In genomic region chr12:121796855-121797751, GRCh38 we compare ENCODE assay signal across 1 cellular context.
TF ChIP-seq lines count a peak whose summit lies in the region.

No MANE protein-coding gene starts in this region.

TF ChIP-seq in HepG2, 621 proteins besides CTCF, POLR2A, EP300 and RAD21 (continued from another document and continues in another):
- TF ChIP-seq ZHX2 (IDR thresholded peaks at IDR 0.05; ENCODE audit: low read depth): no peak
- no peak for TF ChIP-seq ZHX2 (CRISPR knock-in tag; IDR thresholded peaks at IDR 0.05; ENCODE audit: borderline replicate concordance)
- TF ChIP-seq ZKSCAN5 (CRISPR knock-in tag; IDR thresholded peaks at IDR 0.05): no peak
- peak; percentile 75 for TF ChIP-seq CBFB (CRISPR knock-in tag; IDR thresholded peaks at IDR 0.05)
- TF ChIP-seq WIZ (CRISPR knock-in tag; IDR thresholded peaks at IDR 0.05): no peak; the same call in 1 of the 2 replicates
- no peak for TF ChIP-seq ZNF644 (CRISPR knock-in tag; IDR thresholded peaks at IDR 0.05; ENCODE audit: low read depth)
- TF ChIP-seq ZNF331 (CRISPR knock-in tag; IDR thresholded peaks at IDR 0.05): peak; percentile 94
- peak; percentile 79; the same call in 1 of the 2 replicates for TF ChIP-seq ZC3H4 (CRISPR knock-in tag; IDR thresholded peaks at IDR 0.05; ENCODE audit: borderline replicate concordance)
- TF ChIP-seq FOXM1 (CRISPR knock-in tag; IDR thresholded peaks at IDR 0.05): no peak
- TF ChIP-seq DR1 (CRISPR knock-in tag; IDR thresholded peaks at IDR 0.05): peak; percentile 72; the same call in 1 of the 2 replicates
- TF ChIP-seq IRF9 (CRISPR knock-in tag; IDR thresholded peaks at IDR 0.05; ENCODE audit: borderline replicate concordance): peak; percentile 74; the same call in 1 of the 2 replicates
- TF ChIP-seq ZBTB8A (CRISPR knock-in tag; IDR thresholded peaks at IDR 0.05; ENCODE audit: borderline replicate concordance, low read depth): no peak
- TF ChIP-seq ZNF800 (CRISPR knock-in tag; IDR thresholded peaks at IDR 0.05): no peak
- no peak for TF ChIP-seq KDM6A (CRISPR knock-in tag; IDR thresholded peaks at IDR 0.05; ENCODE audit: low read depth)
- TF ChIP-seq MTERF4 (CRISPR knock-in tag; IDR thresholded peaks at IDR 0.05): peak; percentile 53; the same call in 1 of the 2 replicates
- TF ChIP-seq NR1H2 (CRISPR knock-in tag; IDR thresholded peaks at IDR 0.05; ENCODE audit: borderline replicate concordance, low read depth): no peak
- no peak for TF ChIP-seq DNMT1 (CRISPR knock-in tag; IDR thresholded peaks at IDR 0.05)
- TF ChIP-seq TFE3 (CRISPR knock-in tag; IDR thresholded peaks at IDR 0.05): peak; percentile 90
- no peak for TF ChIP-seq ZNF775 (CRISPR knock-in tag; IDR thresholded peaks at IDR 0.05; ENCODE audit: borderline replicate concordance)
- TF ChIP-seq ZMYM3 (CRISPR knock-in tag; IDR thresholded peaks at IDR 0.05): peak; percentile 74; the same call in 1 of the 2 replicates
- no peak for TF ChIP-seq HDAC6 (IDR thresholded peaks at IDR 0.05; ENCODE audit: low read depth, low read length)
- no peak for TF ChIP-seq TP53 (CRISPR knock-in tag; conservative IDR thresholded peaks at IDR 0.05)
- no peak for TF ChIP-seq ZIK1 (CRISPR knock-in tag; IDR thresholded peaks at IDR 0.05; ENCODE audit: borderline replicate concordance, low read depth)
- no peak for TF ChIP-seq TERF1 (CRISPR knock-in tag; IDR thresholded peaks at IDR 0.05)
- TF ChIP-seq BORCS8-MEF2B (CRISPR knock-in tag; IDR thresholded peaks at IDR 0.05): peak; percentile 20; the same call in 1 of the 2 replicates
- peak; percentile 10; the same call in 1 of the 2 replicates for TF ChIP-seq ZNF598 (CRISPR knock-in tag; IDR thresholded peaks at IDR 0.05; ENCODE audit: borderline replicate concordance)
- TF ChIP-seq ZBTB20 (CRISPR knock-in tag; IDR thresholded peaks at IDR 0.05; ENCODE audit: borderline replicate concordance, low read depth): peak; percentile 7; the same call in 1 of the 2 replicates
- peak; percentile 47; the same call in 1 of the 2 replicates for TF ChIP-seq ZSCAN25 (CRISPR knock-in tag; IDR thresholded peaks at IDR 0.05)
- 0 out of 2 replicates have a peak, but pooled peaks have one; percentile 52 for TF ChIP-seq ZNF543 (CRISPR knock-in tag; IDR thresholded peaks at IDR 0.05)
- 0 out of 2 replicates have a peak, but pooled peaks have one; percentile 18 for TF ChIP-seq RAD51 (IDR thresholded peaks at IDR 0.05; ENCODE audit: borderline replicate concordance)
- TF ChIP-seq ZNF788 (CRISPR knock-in tag; IDR thresholded peaks at IDR 0.05; ENCODE audit: borderline replicate concordance): no peak; the same call in 1 of the 2 replicates
- TF ChIP-seq TOE1 (CRISPR knock-in tag; IDR thresholded peaks at IDR 0.05): no peak
- no peak for TF ChIP-seq ZXDC (CRISPR knock-in tag; IDR thresholded peaks at IDR 0.05)
- TF ChIP-seq GTF2F1 (IDR thresholded peaks at IDR 0.05; ENCODE audit: low read length): no peak
- no peak for TF ChIP-seq ZNF510 (CRISPR knock-in tag; IDR thresholded peaks at IDR 0.05; ENCODE audit: low read depth)
- TF ChIP-seq ZFP37 (CRISPR knock-in tag; IDR thresholded peaks at IDR 0.05; ENCODE audit: borderline replicate concordance): no peak; the same call in 1 of the 2 replicates
- TF ChIP-seq ZNF639 (CRISPR knock-in tag; conservative IDR thresholded peaks at IDR 0.05): peak; percentile 80
- no peak for TF ChIP-seq ZNF382 (CRISPR knock-in tag; IDR thresholded peaks at IDR 0.05; ENCODE audit: borderline replicate concordance)
